Comparison of ENCODE assay signal across 9 cellular contexts in the genomic region with DNA sequence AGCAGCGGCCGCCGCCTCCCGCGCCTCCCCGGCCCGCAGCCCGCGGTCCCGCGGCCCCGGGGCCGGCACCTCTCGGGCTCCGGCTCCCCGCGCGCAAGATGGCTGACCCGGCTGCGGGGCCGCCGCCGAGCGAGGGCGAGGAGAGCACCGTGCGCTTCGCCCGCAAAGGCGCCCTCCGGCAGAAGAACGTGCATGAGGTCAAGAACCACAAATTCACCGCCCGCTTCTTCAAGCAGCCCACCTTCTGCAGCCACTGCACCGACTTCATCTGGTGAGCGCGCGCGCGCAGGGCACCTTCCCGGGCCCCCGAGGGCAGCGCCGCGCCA. TPM values are rescaled to one million over a fixed set of nuclear protein-coding genes. Genes with fewer than 3 reads are reported as not detected.
DNase-seq lines count a peak whose midpoint lies in the region; ATAC-seq and TF ChIP-seq lines count a peak whose summit lies in the region.
"Had no signal": no experiment of that assay in that cellular context is flagged by ENCODE, and none has a peak within 500 bp of the region (broad histone marks: within the 10 kb centered on the region; RNA-seq: fewer than 3 reads in every experiment).

No MANE protein-coding gene starts in this region.

- H3K27me3 ChIP-seq in BLaER1 = peaks cover 47% of the 10 kb centered on the region
- peaks cover 41% of the 10 kb centered on the region for H3K27me3 ChIP-seq in RWPE2 (ENCODE audit: insufficient read depth, poor library complexity, severe bottlenecking)
- H3K27me3 ChIP-seq in liver (ENCODE audit: control insufficient read depth in 4 of 4, insufficient read depth in 4 of 4, low read length in 3 of 4) = peaks cover 0 to 1% (median 0%) of the 10 kb centered on the region in 4 donors

- H3K36me3 ChIP-seq in BLaER1 = no peaks in the 10 kb centered on the region
- no peaks in the 10 kb centered on the region for H3K36me3 ChIP-seq in RWPE2 (ENCODE audit: low read depth)
- H3K36me3 ChIP-seq in liver (ENCODE audit: control insufficient read depth in 4 of 4, insufficient read depth in 3 of 4, low read depth in 1 of 4, low read length in 3 of 4) = no peaks in the 10 kb centered on the region
- H3K36me3 ChIP-seq: pancreas had no signal

- WGBS in liver = 2% methylated on average over 45 of the region's 45 CpGs

- peak; percentile 11 for ATAC-seq in GM19468 (IDR thresholded peaks at IDR 0.05; ENCODE audit: extremely low read depth, unreplicated experiment)
- no peak; the same call in 2 of the 3 replicates for ATAC-seq in RWPE2 (ENCODE audit: low read depth)
- no peak for ATAC-seq in GM18517 (IDR thresholded peaks at IDR 0.05; ENCODE audit: unreplicated experiment)

- H4K20me1 ChIP-seq in BLaER1 = peaks cover 30% of the 10 kb centered on the region

- no peak for TF ChIP-seq RAD21 in liver (IDR thresholded peaks at IDR 0.05)

- H3K4me3 ChIP-seq in BLaER1 (peak overlapping the region; percentile 80), RWPE2 (ENCODE audit: severe bottlenecking) (peak overlapping the region; percentile 19), liver (ENCODE audit: low read depth in 1 of 3, low read length in 3 of 3) (peak overlapping the region in 2 of 3 donors; percentile 26 to 54)

- peak overlapping the region; percentile 92 for H3K4me2 ChIP-seq in BLaER1

- peaks cover 5% of the 10 kb centered on the region; the same call in 1 of the 2 replicates for H3K9me3 ChIP-seq in BLaER1
- H3K9me3 ChIP-seq in RWPE2 (ENCODE audit: severe bottlenecking) = no peaks in the 10 kb centered on the region
- H3K9me3 ChIP-seq in liver (ENCODE audit: control insufficient read depth in 4 of 4, low read length in 3 of 4) = no peaks in the 10 kb centered on the region
- H3K9me3 ChIP-seq: pancreas had no signal

- no peak for TF ChIP-seq CTCF in RWPE2 (IDR thresholded peaks at IDR 0.05; ENCODE audit: poor library complexity, severe bottlenecking)
- no peak for TF ChIP-seq CTCF in liver (IDR thresholded peaks at IDR 0.05; ENCODE audit: low read depth, low read length, missing input control)

- DNase-seq in RWPE2 (ENCODE audit: low spot score) (no peak), occipital lobe (lab: John Stamatoyannopoulos, UW) (no peak), GM19240 (ENCODE audit: insufficient read length, low spot score) (no peak), DMS53 (lab: John Stamatoyannopoulos, UW) (no peak)

- H3K27ac ChIP-seq in BLaER1 = peak overlapping the region; percentile 63
- H3K27ac ChIP-seq in RWPE2 (ENCODE audit: poor library complexity, severe bottlenecking) = no peak overlapping the region
- peak overlapping the region in 1 of 2 donors; percentile 37 for H3K27ac ChIP-seq in liver (ENCODE audit: low read depth in 1 of 2, low read length in 2 of 2)
- H3K27ac ChIP-seq: pancreas had no signal

- H3K9ac ChIP-seq in BLaER1 (peak overlapping the region; percentile 68), liver (ENCODE audit: low read depth in 1 of 2, low read length in 2 of 2) (no peak overlapping the region)

- H3K4me1 ChIP-seq in BLaER1 = peaks cover 50% of the 10 kb centered on the region
- no peaks in the 10 kb centered on the region for H3K4me1 ChIP-seq in RWPE2 (ENCODE audit: insufficient read depth, poor library complexity, severe bottlenecking)
- H3K4me1 ChIP-seq in liver (ENCODE audit: control insufficient read depth in 4 of 4, insufficient read depth in 4 of 4, low read length in 3 of 4) = peaks cover 0 to 5% (median under 1%) of the 10 kb centered on the region in 4 donors
- H3K4me1 ChIP-seq: pancreas had no signal

TF ChIP-seq in liver, 16 proteins besides CTCF, POLR2A, EP300 and RAD21:
- TF ChIP-seq, protein P1, sequence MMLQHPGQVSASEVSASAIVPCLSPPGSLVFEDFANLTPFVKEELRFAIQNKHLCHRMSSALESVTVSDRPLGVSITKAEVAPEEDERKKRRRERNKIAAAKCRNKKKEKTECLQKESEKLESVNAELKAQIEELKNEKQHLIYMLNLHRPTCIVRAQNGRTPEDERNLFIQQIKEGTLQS (IDR thresholded peaks at IDR 0.05) = no peak
- no peak for TF ChIP-seq NR2F2 (IDR thresholded peaks at IDR 0.05)
- TF ChIP-seq GABPA (IDR thresholded peaks at IDR 0.05 in 1 of 2, conservative IDR thresholded peaks at IDR 0.05 in 1 of 2) = no peak

RNA-seq across cellular contexts. Expression of gene PRKCB, which starts 0.3 kb away (rescaled TPM):
- total RNA-seq in liver (1 to 10 TPM; 6.2 to 9.4 TPM), occipital lobe (59.0 TPM)
- 1 to 10 TPM; 1.6 to 1.7 TPM for polyA plus RNA-seq in liver

Comparison
In these comparisons a context has a peak if more than half of its experiments do, and no peak if none do; other contexts are left out.
1. H3K4me3 ChIP-seq: peak in every context shown above with its lines; median percentile 80 in BLaER1; 40 in liver; 19 in RWPE2.